ENCODE assay signal across 33 cellular contexts in genomic region chr17:9513266-9513665, GRCh38.
"Had no signal": no experiment of that assay in that cellular context is flagged by ENCODE, and none has a peak within 500 bp of the region (broad histone marks: within the 10 kb centered on the region; RNA-seq: fewer than 3 reads in every experiment).

No MANE protein-coding gene starts in this region.

- H3K4me2 ChIP-seq: PC-9 had no signal

- ATAC-seq: activated CD8-positive, alpha-beta memory T cell treated with anti-CD3 and anti-CD28 coated beads, Interleukin-2, amount 10 ng/mL, durations not matched to agents 7 days and 5 days; activated naive CD8-positive, alpha-beta T cell treated with anti-CD3 and anti-CD28 coated beads, Interleukin-2, amount 50 U/mL, for 24 hours; Right ventricle myocardium inferior had no signal

- H2AFZ ChIP-seq: PC-9 had no signal

- H3K27ac Mint-ChIP-seq: activated CD4-positive, alpha-beta memory T cell treated with anti-CD3 and anti-CD28 coated beads, Interleukin-2, amount 10 ng/mL, durations not matched to agents 7 days and 5 days; activated CD8-positive, alpha-beta memory T cell treated with anti-CD3 and anti-CD28 coated beads, Interleukin-2, amount 10 ng/mL, durations not matched to agents 7 days and 5 days; activated naive CD4-positive, alpha-beta T cell treated with anti-CD3 and anti-CD28 coated beads, Interleukin-2, amount 10 ng/mL, durations not matched to agents 7 days and 5 days; activated naive CD8-positive, alpha-beta T cell; activated naive CD8-positive, alpha-beta T cell treated with anti-CD3 and anti-CD28 coated beads, Interleukin-2, amount 50 U/mL, for 24 hours had no signal

- DNase-seq: activated CD4-positive, alpha-beta memory T cell treated with anti-CD3 and anti-CD28 coated beads, Interleukin-2, amount 10 ng/mL, durations not matched to agents 7 days and 5 days; activated CD4-positive, alpha-beta T cell treated with anti-CD3 and anti-CD28 coated beads for 1 hour; activated CD4-positive, alpha-beta T cell treated with anti-CD3 and anti-CD28 coated beads for 48 hours; activated CD4-positive, CD25-positive, alpha-beta regulatory T cell; activated CD8-positive, alpha-beta memory T cell treated with anti-CD3 and anti-CD28 coated beads for 24 hours; activated CD8-positive, alpha-beta memory T cell treated with anti-CD3 and anti-CD28 coated beads, Interleukin-2, amount 10 ng/mL, durations not matched to agents 7 days and 5 days; activated CD8-positive, alpha-beta memory T cell treated with anti-CD3 and anti-CD28 coated beads, Interleukin-2, amount 50 U/mL, for 48 hours; activated effector memory CD4-positive, alpha-beta T cell treated with Interleukin-2 at 50 U/mL for 16 hours; activated naive CD4-positive, alpha-beta T cell treated with anti-CD3 and anti-CD28 coated beads, Interleukin-2, amount 10 ng/mL, durations not matched to agents 7 days and 5 days; activated naive CD8-positive, alpha-beta T cell treated with anti-CD3 and anti-CD28 coated beads, Interleukin-2, amount 50 U/mL, for 24 hours; activated T-cell treated with anti-CD3 and anti-CD28 coated beads, Interleukin-2, amount 50 U/mL, for 48 hours; anterior cingulate cortex; brain microvascular endothelial cell; Kasumi-1; MG63; MV-4-11; NCI-H1092; NCI-H1436 treated with DMSO at 0.1 percent for 48 hours; NCI-H1694 treated with DMSO at 0.1 percent for 48 hours; NCI-H2029; NCI-H345; NCI-H524 treated with DMSO at 0.1 percent for 48 hours; NK-92 treated with Interleukin-12 subunit alpha and Interleukin-12 subunit beta, amount 100 ng/mL, for 24 hours; PC-9; SIG-M5; T1000; WERI-Rb-1 had no signal

- FAIRE-seq: RCC 7860 had no signal

- H3K27ac ChIP-seq: cardiac muscle cell, PC-9, RWPE1, WERI-Rb-1 had no signal

- H3K36me3 ChIP-seq: brain microvascular endothelial cell, cardiac muscle cell, MG63, WERI-Rb-1 had no signal

- H3K27me3 Mint-ChIP-seq: activated CD4-positive, alpha-beta memory T cell treated with anti-CD3 and anti-CD28 coated beads, Interleukin-2, amount 10 ng/mL, durations not matched to agents 7 days and 5 days; activated CD8-positive, alpha-beta memory T cell treated with anti-CD3 and anti-CD28 coated beads, Interleukin-2, amount 10 ng/mL, durations not matched to agents 7 days and 5 days; activated naive CD4-positive, alpha-beta T cell treated with anti-CD3 and anti-CD28 coated beads, Interleukin-2, amount 10 ng/mL, durations not matched to agents 7 days and 5 days; activated naive CD8-positive, alpha-beta T cell; activated naive CD8-positive, alpha-beta T cell treated with anti-CD3 and anti-CD28 coated beads, Interleukin-2, amount 50 U/mL, for 24 hours; central memory CD8-positive, alpha-beta T cell had no signal

- H3K4me3 Mint-ChIP-seq: activated CD4-positive, alpha-beta memory T cell treated with anti-CD3 and anti-CD28 coated beads, Interleukin-2, amount 10 ng/mL, durations not matched to agents 7 days and 5 days; activated CD8-positive, alpha-beta memory T cell treated with anti-CD3 and anti-CD28 coated beads, Interleukin-2, amount 10 ng/mL, durations not matched to agents 7 days and 5 days; activated naive CD4-positive, alpha-beta T cell treated with anti-CD3 and anti-CD28 coated beads, Interleukin-2, amount 10 ng/mL, durations not matched to agents 7 days and 5 days; activated naive CD8-positive, alpha-beta T cell; activated naive CD8-positive, alpha-beta T cell treated with anti-CD3 and anti-CD28 coated beads, Interleukin-2, amount 50 U/mL, for 24 hours; central memory CD8-positive, alpha-beta T cell had no signal

- H3K4me3 ChIP-seq: cardiac muscle cell, MG63, PC-9 had no signal

- H3K27me3 ChIP-seq: brain microvascular endothelial cell, cardiac muscle cell, MG63 had no signal
